8 cellular contexts compared by ENCODE assay signal in the genomic region with DNA sequence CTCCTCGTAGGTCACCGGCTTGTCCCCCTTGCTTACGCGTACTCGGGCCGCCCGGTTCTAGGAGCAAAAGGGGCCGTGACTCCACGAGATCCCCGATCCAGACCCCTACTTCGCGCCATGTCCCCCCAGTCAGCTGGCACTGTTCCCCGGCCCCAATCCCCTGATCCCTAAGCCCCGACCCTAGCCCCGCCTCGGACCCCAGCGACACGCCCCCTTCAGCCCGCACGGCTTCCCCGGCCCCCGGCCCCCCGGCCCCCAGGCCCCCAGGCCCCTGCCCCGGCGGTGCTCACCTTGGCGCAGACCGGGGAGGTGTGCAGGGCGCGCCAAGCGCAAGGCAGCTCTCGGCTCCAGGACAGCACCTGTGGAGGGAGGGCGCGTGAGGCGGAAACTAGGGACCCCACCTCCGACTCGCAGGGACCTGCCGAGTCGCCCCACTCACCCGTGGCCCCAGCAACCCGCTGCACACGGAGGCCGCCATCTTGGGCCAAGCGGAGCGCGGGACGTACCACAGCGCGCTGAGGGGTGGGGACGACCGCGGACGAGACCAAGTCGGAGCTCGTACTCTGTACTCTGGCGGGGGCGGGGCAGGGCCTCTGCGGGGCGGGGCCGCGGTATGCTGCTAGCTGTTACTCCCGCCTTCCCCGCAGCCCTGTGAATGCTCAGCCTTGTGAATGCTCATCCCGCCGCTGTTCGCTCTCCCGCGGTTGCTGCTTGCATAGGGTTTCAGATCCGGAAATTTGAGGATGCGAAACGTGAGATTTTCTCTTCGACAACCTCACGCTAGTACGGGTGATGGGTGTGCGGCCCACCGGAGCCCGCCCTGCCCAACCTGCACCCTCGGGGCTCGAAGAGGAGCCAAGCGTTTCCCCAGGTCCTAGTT. TPM values are rescaled to one million over a fixed set of nuclear protein-coding genes. Genes with fewer than 3 reads are reported as not detected.
A peak's percentile ranks its signal among the peaks of the same experiment; 100 is the strongest.
DNase-seq lines count a peak whose midpoint lies in the region; ATAC-seq and TF ChIP-seq lines count a peak whose summit lies in the region.

A gene (minus strand): TSS at position 500 of the 880 bp plus-strand sequence. CDS start 22 bp downstream, at position 478.

- intact Hi-C loops in left colon (cut with DNase I, micrococcal nuclease), result no loop called here

- peak within 1 kb of the TSS; percentile 93 for H3K4me3 ChIP-seq in coronary artery

- peaks cover 34% of the 10 kb centered on the region for H3K36me3 Mint-ChIP-seq in activated CD4-positive, alpha-beta T cell treated with anti-CD3 and anti-CD28 coated beads, Interleukin-2, amount 10 ng/mL, durations not matched to agents 7 days and 5 days (ENCODE audit: low read depth)

- H3K9me3 Mint-ChIP-seq in activated CD4-positive, alpha-beta T cell treated with anti-CD3 and anti-CD28 coated beads, Interleukin-2, amount 10 ng/mL, durations not matched to agents 7 days and 5 days, result peaks cover 3% of the 10 kb centered on the region

- peaks cover 2% of the 10 kb centered on the region for H3K27me3 Mint-ChIP-seq in activated CD4-positive, alpha-beta T cell treated with anti-CD3 and anti-CD28 coated beads, Interleukin-2, amount 10 ng/mL, durations not matched to agents 7 days and 5 days

- peak within 1 kb of the TSS; percentile 89 for H3K27ac Mint-ChIP-seq in activated CD4-positive, alpha-beta T cell treated with anti-CD3 and anti-CD28 coated beads, Interleukin-2, amount 10 ng/mL, durations not matched to agents 7 days and 5 days

- peaks cover 24% of the 10 kb centered on the region for H3K4me1 Mint-ChIP-seq in activated CD4-positive, alpha-beta T cell treated with anti-CD3 and anti-CD28 coated beads, Interleukin-2, amount 10 ng/mL, durations not matched to agents 7 days and 5 days

- H3K4me3 Mint-ChIP-seq in activated CD4-positive, alpha-beta T cell treated with anti-CD3 and anti-CD28 coated beads, Interleukin-2, amount 10 ng/mL, durations not matched to agents 7 days and 5 days, result peak within 1 kb of the TSS; percentile 80

- H3K27ac ChIP-seq in coronary artery, result peak within 1 kb of the TSS; percentile 94 to 96

- peak; percentile 22 to 92 (median 86) for DNase-seq in C1 segment of cervical spinal cord (lab: John Stamatoyannopoulos, UW)
- DNase-seq in NCI-H69 (lab: John Stamatoyannopoulos, UW), result peak; percentile 98
- peak; percentile 94 for DNase-seq in activated CD4-positive, alpha-beta T cell treated with anti-CD3 and anti-CD28 coated beads, Interleukin-2, amount 10 ng/mL, durations not matched to agents 7 days and 5 days
- peak; percentile 96 for DNase-seq in coronary artery (ENCODE audit: low spot score)
- peak; percentile 95 to 98 for DNase-seq in left colon
- peak; percentile 95 to 97 for DNase-seq in stimulated activated CD4-positive, alpha-beta T cell treated with anti-CD3 and anti-CD28 coated beads, Interleukin-1b, Interleukin-23, amount 100 ng/mL, for 4 hours (ENCODE audit: low read depth in 2 of 2)

- ATAC-seq in GM19351 (IDR thresholded peaks at IDR 0.05; ENCODE audit: unreplicated experiment) (peak; percentile 93), HG03520 (IDR thresholded peaks at IDR 0.05; ENCODE audit: unreplicated experiment) (peak; percentile 83), left colon (peak; percentile 91)

- no peak for TF ChIP-seq CTCF in coronary artery (IDR thresholded peaks at IDR 0.05)

- CTCF ChIA-PET in activated CD4-positive, alpha-beta T cell treated with anti-CD3 and anti-CD28 coated beads, Interleukin-2, amount 10 ng/mL, durations not matched to agents 7 days and 5 days (lab: Charles Lee), result interaction anchor here (0.9 kb wide), 1 partner anchor 285 kb away, joined by 3 read pairs; no protein-coding TSS in a partner anchor

- POLR2A ChIA-PET in activated CD4-positive, alpha-beta T cell treated with anti-CD3 and anti-CD28 coated beads, Interleukin-2, amount 10 ng/mL, durations not matched to agents 7 days and 5 days (lab: Charles Lee), result interaction anchor here (0.5 to 0.6 kb wide), 2 partner anchors 165 to 287 kb away, joined by 3 read pairs; a partner anchor contains a TSS

RNA-seq across cellular contexts. Expression of the gene that starts here (rescaled TPM):
- total RNA-seq in activated CD4-positive, alpha-beta T cell treated with anti-CD3 and anti-CD28 coated beads, Interleukin-2, amount 10 ng/mL, durations not matched to agents 7 days and 5 days, result 10 to 100 TPM; 77.6 to 84.0 TPM
- total RNA-seq in left colon, result 10 to 100 TPM; 90.9 to 94.7 TPM

Comparison
In these comparisons a context has a peak if more than half of its experiments do, and no peak if none do; other contexts are left out.
1. Peak in every context shown above with its lines: DNase-seq, ATAC-seq, H3K4me3 ChIP-seq and H3K27ac ChIP-seq.